In genomic region chr7:147607151-147607800, GRCh38 we compare ENCODE assay signal across 18 cellular contexts.
DNase-seq lines count a peak whose midpoint lies in the region; ATAC-seq and TF ChIP-seq lines count a peak whose summit lies in the region.
"Had no signal": no experiment of that assay in that cellular context is flagged by ENCODE, and none has a peak within 500 bp of the region (broad histone marks: within the 10 kb centered on the region; RNA-seq: fewer than 3 reads in every experiment).

No MANE protein-coding gene starts in this region.

- H3K9me3 ChIP-seq in mesodermal cell (ENCODE audit: control insufficient read depth, low read length) (no peaks in the 10 kb centered on the region), mucosa of descending colon (no peaks in the 10 kb centered on the region)
- H3K9me3 ChIP-seq: BLaER1 had no signal

- no peaks in the 10 kb centered on the region for H3K79me2 ChIP-seq in GM23338 (replicated peaks; ENCODE audit: insufficient read depth)

- H3K4me3 ChIP-seq in GM23338 (peak overlapping the region; percentile 28), mesodermal cell (ENCODE audit: extremely low read depth, insufficient read depth, low read length, poor library complexity, severe bottlenecking) (no peak overlapping the region), mucosa of descending colon (no peak overlapping the region)
- H3K4me3 ChIP-seq: BLaER1 had no signal

- TF ChIP-seq CTCF in GM23338 (conservative IDR thresholded peaks at IDR 0.05; ENCODE audit: low read depth in 2 of 2) (no peak), mucosa of descending colon (IDR thresholded peaks at IDR 0.05) (no peak)

- H3K9me3 Mint-ChIP-seq in GM23338: peaks cover 21% of the 10 kb centered on the region; the same call in 2 of the 3 replicates
- H3K9me3 Mint-ChIP-seq: CD8-positive, alpha-beta T cell had no signal

- no peaks in the 10 kb centered on the region for H4K20me1 ChIP-seq in GM23338 (replicated peaks; ENCODE audit: insufficient read depth)
- H4K20me1 ChIP-seq: BLaER1 had no signal

- H3K27me3 Mint-ChIP-seq in GM23338 (ENCODE audit: insufficient read depth, low read depth, poor library complexity): peaks cover 7% of the 10 kb centered on the region

- no peaks in the 10 kb centered on the region for H3K9me2 ChIP-seq in GM23338 (ENCODE audit: insufficient read depth)

- H3K4me2 ChIP-seq in GM23338: peak overlapping the region; percentile 65
- H3K4me2 ChIP-seq: BLaER1, KMS-11 had no signal

- H3F3A ChIP-seq in GM23338 (replicated peaks; ENCODE audit: low read depth): no peaks in the 10 kb centered on the region

- peaks cover 34% of the 10 kb centered on the region for H3K4me1 Mint-ChIP-seq in GM23338

- peaks cover 9% of the 10 kb centered on the region; the same call in 1 of the 3 replicates for H3K36me3 Mint-ChIP-seq in GM23338 (ENCODE audit: low read depth)
- H3K36me3 Mint-ChIP-seq: CD8-positive, alpha-beta T cell had no signal

- H3K27ac ChIP-seq in GM23338 (ENCODE audit: low read depth): no peak overlapping the region
- H3K27ac ChIP-seq in mesodermal cell (ENCODE audit: low read depth, low read length, severe bottlenecking): peak overlapping the region; percentile 1
- H3K27ac ChIP-seq: BLaER1, KMS-11 had no signal

- DNase-seq in GM23338 (ENCODE audit: low spot score) (peak; percentile 78), NCI-H69 (lab: John Stamatoyannopoulos, UW) (peak; percentile 68), iPS DF 19.7 (ENCODE audit: low read depth, low spot score) (peak; percentile 95), mucosa of descending colon (no peak)
- DNase-seq: CD8-positive, alpha-beta T cell; DMS79; NCI-H1048; NCI-H1436 treated with DMSO at 0.1 percent for 48 hours; NCI-H524; OCI-M1; RPMI8226; SIG-M5 had no signal

- H3K27ac Mint-ChIP-seq in GM23338: no peak overlapping the region
- H3K27ac Mint-ChIP-seq: CD8-positive, alpha-beta T cell had no signal

- H3K36me3 ChIP-seq in GM23338 (ENCODE audit: insufficient read depth): no peaks in the 10 kb centered on the region; the same call in 1 of the 2 replicates
- no peaks in the 10 kb centered on the region for H3K36me3 ChIP-seq in mesodermal cell (ENCODE audit: control insufficient read depth, insufficient read depth, low read length)
- H3K36me3 ChIP-seq in mucosa of descending colon (ENCODE audit: low read depth): no peaks in the 10 kb centered on the region
- H3K36me3 ChIP-seq: BLaER1 had no signal

- ATAC-seq in GM23338: peak; percentile 93
- ATAC-seq in HG02588 (IDR thresholded peaks at IDR 0.05; ENCODE audit: unreplicated experiment): no peak
- no peak for ATAC-seq in HG03432 (IDR thresholded peaks at IDR 0.05; ENCODE audit: unreplicated experiment)
- ATAC-seq in HG03196 (IDR thresholded peaks at IDR 0.05; ENCODE audit: unreplicated experiment): no peak
- no peak for ATAC-seq in mucosa of descending colon
- ATAC-seq: CD8-positive, alpha-beta T cell had no signal

- no peak overlapping the region for H2AFZ ChIP-seq in GM23338

- H3K4me3 Mint-ChIP-seq in GM23338: no peak overlapping the region; the same call in 2 of the 3 replicates
- H3K4me3 Mint-ChIP-seq: CD8-positive, alpha-beta T cell had no signal

- peaks cover 27% of the 10 kb centered on the region for H3K4me1 ChIP-seq in GM23338 (ENCODE audit: insufficient read depth)
- no peaks in the 10 kb centered on the region for H3K4me1 ChIP-seq in mesodermal cell (ENCODE audit: control insufficient read depth, insufficient read depth, low read length, poor library complexity, severe bottlenecking)
- H3K4me1 ChIP-seq in mucosa of descending colon (ENCODE audit: low read depth): no peaks in the 10 kb centered on the region
- H3K4me1 ChIP-seq: BLaER1 had no signal

- intact Hi-C loops in mucosa of descending colon (cut with DNase I, micrococcal nuclease): no loop called here

- peaks cover 8% of the 10 kb centered on the region; the same call in 1 of the 2 replicates for H3K27me3 ChIP-seq in GM23338 (ENCODE audit: insufficient read depth)
- H3K27me3 ChIP-seq: BLaER1 had no signal

- WGBS in mesodermal cell (ENCODE audit: insufficient coverage in 2 of 2), 2 experiments: 70% methylated on average over 3 of the region's 5 CpGs; no CpG with 5 or more reads in 1 of the 2 experiments

TF ChIP-seq in GM23338, 12 proteins besides CTCF, POLR2A, EP300 and RAD21:
- TF ChIP-seq NANOG (IDR thresholded peaks at IDR 0.05; ENCODE audit: borderline replicate concordance) (peak; percentile 84), EZH2phosphoT487 (IDR thresholded peaks at IDR 0.05; ENCODE audit: unreplicated experiment) (no peak), ETS1 (IDR thresholded peaks at IDR 0.05) (0 out of 2 replicates have a peak, but pooled peaks have one; percentile 42), CREB1 (CRISPR knock-in tag; IDR thresholded peaks at IDR 0.05; ENCODE audit: low read depth) (no peak), ZNF114 (CRISPR knock-in tag; IDR thresholded peaks at IDR 0.05) (no peak), ZNF462 (CRISPR knock-in tag; IDR thresholded peaks at IDR 0.05) (no peak; the same call in 1 of the 2 replicates), ZNF331 (CRISPR knock-in tag; IDR thresholded peaks at IDR 0.05; ENCODE audit: low read depth) (no peak), EZH2 (IDR thresholded peaks at IDR 0.05; ENCODE audit: low read depth, unreplicated experiment) (no peak)
TF ChIP-seq in GM23338: peak in this region for 2.

Comparison
In these comparisons a context has a peak if more than half of its experiments do, and no peak if none do; other contexts are left out.
1. DNase-seq: peak in GM23338 (single experiment), NCI-H69 (single experiment) and iPS DF 19.7 (single experiment); none in mucosa of descending colon (0 of 3).